ENCODE assay signal across 9 cellular contexts in the genomic region with DNA sequence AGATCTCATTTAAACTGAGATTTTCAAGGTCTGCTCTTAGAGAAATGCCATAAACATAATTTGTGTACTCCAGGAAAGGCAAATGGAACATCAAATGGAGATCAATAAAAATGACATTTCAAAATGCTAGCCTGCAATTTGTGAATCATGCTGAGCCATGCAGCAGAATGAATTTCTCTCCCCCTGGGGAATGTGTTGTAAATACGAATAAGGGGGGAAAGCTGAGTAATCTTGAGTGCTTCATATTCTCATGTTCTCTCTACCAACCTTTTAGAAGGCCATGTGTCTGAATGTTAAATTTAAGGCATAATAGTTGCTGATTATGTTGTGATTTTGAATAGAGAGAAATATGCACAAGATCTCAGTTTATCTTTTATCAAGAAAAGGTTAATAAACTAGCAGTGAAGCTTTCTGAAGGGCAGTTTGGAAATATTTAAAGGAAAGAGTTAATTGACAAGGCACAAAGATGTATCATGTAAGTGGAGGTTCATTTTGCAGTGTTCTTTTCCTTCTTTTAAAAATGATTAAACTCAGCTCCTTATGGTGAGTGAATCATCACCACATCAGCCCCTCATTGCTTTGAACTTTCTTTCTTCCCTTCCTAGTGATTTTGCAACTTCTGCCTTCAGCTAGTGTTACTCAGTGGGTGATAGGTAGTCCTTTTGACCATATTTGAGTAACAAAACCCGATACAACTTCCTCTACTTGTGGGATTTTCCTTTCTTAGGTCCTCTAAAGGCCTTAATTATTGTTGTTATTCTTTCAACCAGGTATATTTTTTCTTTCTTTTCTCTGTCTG. TPM values are rescaled to one million over a fixed set of nuclear protein-coding genes. Genes with fewer than 3 reads are reported as not detected.
DNase-seq lines count a peak whose midpoint lies in the region; ATAC-seq lines count a peak whose summit lies in the region.
"Had no signal": no experiment of that assay in that cellular context is flagged by ENCODE, and none has a peak within 500 bp of the region (broad histone marks: within the 10 kb centered on the region; RNA-seq: fewer than 3 reads in every experiment).

No MANE protein-coding gene starts in this region.

- DNase-seq in COLO829 (ENCODE audit: low spot score) (peak; percentile 36), T1000 (lab: John Stamatoyannopoulos, UW) (peak; percentile 23), iPS-NIHi7 (ENCODE audit: extremely low spot score) (peak; percentile 9), NCI-H1694 treated with DMSO at 0.1 percent for 48 hours (lab: John Stamatoyannopoulos, UW) (no peak), activated gamma-delta T cell treated with Interleukin-2 at 50 U/mL for 16 hours (no peak), DMS 273 treated with DMSO at 0.1 percent for 48 hours (lab: John Stamatoyannopoulos, UW) (no peak), Right ventricle myocardium superior (no peak)
- DNase-seq: NCI-H748 treated with DMSO at 0.1 percent for 48 hours had no signal

- intact Hi-C loops in Right ventricle myocardium superior (cut with DNase I), result no loop called here

- ATAC-seq in HG02884 (IDR thresholded peaks at IDR 0.05; ENCODE audit: unreplicated experiment) (peak; percentile 53), Right ventricle myocardium superior (ENCODE audit: poor library complexity) (no peak)

RNA-seq across cellular contexts. Expression of gene ZCCHC4, which starts 8.0 kb away (rescaled TPM):
- 9.2 TPM for total RNA-seq in Right ventricle myocardium superior

RNA-seq across cellular contexts. Expression of gene ANAPC4, which starts 56.5 kb away (rescaled TPM):
- total RNA-seq in Right ventricle myocardium superior, result 11.5 TPM

Comparison
In these comparisons a context has a peak if more than half of its experiments do, and no peak if none do; other contexts are left out.
1. DNase-seq: peak in COLO829 (single experiment), T1000 (single experiment) and iPS-NIHi7 (single experiment); none in NCI-H1694 treated with DMSO at 0.1 percent for 48 hours (single experiment), activated gamma-delta T cell treated with Interleukin-2 at 50 U/mL for 16 hours (single experiment), DMS 273 treated with DMSO at 0.1 percent for 48 hours (single experiment) and Right ventricle myocardium superior (single experiment).